In genomic region chr3:23592961-23593931, GRCh38 we compare ENCODE assay signal across 16 cellular contexts.
A peak's percentile ranks its signal among the peaks of the same experiment; 100 is the strongest.
DNase-seq lines count a peak whose midpoint lies in the region; ATAC-seq and TF ChIP-seq lines count a peak whose summit lies in the region.
"Had no signal": no experiment of that assay in that cellular context is flagged by ENCODE, and none has a peak within 500 bp of the region (broad histone marks: within the 10 kb centered on the region; RNA-seq: fewer than 3 reads in every experiment).

No MANE protein-coding gene starts in this region.

- no peaks in the 10 kb centered on the region for H3K36me3 ChIP-seq in testis (ENCODE audit: low read depth, missing control alignments)
- H3K36me3 ChIP-seq: pancreas, upper lobe of right lung had no signal

- ATAC-seq in GM18909 (IDR thresholded peaks at IDR 0.05; ENCODE audit: poor library complexity, unreplicated experiment) (peak; percentile 67), GM21825 (IDR thresholded peaks at IDR 0.05; ENCODE audit: unreplicated experiment) (peak; percentile 61), HG03342 (IDR thresholded peaks at IDR 0.05; ENCODE audit: unreplicated experiment) (peak; percentile 74), GM21717 (IDR thresholded peaks at IDR 0.05; ENCODE audit: unreplicated experiment) (no peak)
- ATAC-seq: A549, pancreas, upper lobe of right lung had no signal

- TF ChIP-seq CTCF in 22Rv1 (IDR thresholded peaks at IDR 0.05) (no peak), testis (IDR thresholded peaks at IDR 0.05) (no peak)

- 86 to 87% methylated on average over 5 of the region's 5 CpGs for WGBS in testis, 2 donors

- intact Hi-C loops in testis (cut with DNase I; ENCODE audit: low total_unique reads): no loop called here

- no peaks in the 10 kb centered on the region for H3K9me3 ChIP-seq in testis
- H3K9me3 ChIP-seq: Caco-2, pancreas, upper lobe of right lung had no signal

- no peaks in the 10 kb centered on the region for H3K4me1 ChIP-seq in testis
- H3K4me1 ChIP-seq: Caco-2, pancreas, upper lobe of right lung had no signal

- no peak overlapping the region for H3K4me3 ChIP-seq in testis
- H3K4me3 ChIP-seq: A549, GM23248, pancreas, upper lobe of right lung had no signal

- DNase-seq in testis (no peak), NCI-H2081 treated with DMSO at 0.1 percent for 48 hours (lab: John Stamatoyannopoulos, UW) (no peak)
- no peak for DNase-seq in stimulated activated CD4-positive, alpha-beta T cell treated with anti-CD3 and anti-CD28 coated beads, Interleukin-1b, Interleukin-23, amount 100 ng/mL, for 48 hours
- DNase-seq: anterior cingulate cortex; Caco-2; GM23248; NK-92 treated with Interleukin-12 subunit alpha and Interleukin-12 subunit beta, amount 100 ng/mL, for 24 hours; pancreas; upper lobe of right lung had no signal

- no peak for TF ChIP-seq POLR2A in testis (IDR thresholded peaks at IDR 0.05)

- no peaks in the 10 kb centered on the region for H3K27me3 ChIP-seq in testis
- H3K27me3 ChIP-seq: pancreas, upper lobe of right lung had no signal

- H3K27ac ChIP-seq in 22Rv1 (peak overlapping the region; percentile 51), testis (no peak overlapping the region)
- H3K27ac ChIP-seq: A549, GM23248, HL-60, pancreas, upper lobe of right lung had no signal
